In the genomic region with DNA sequence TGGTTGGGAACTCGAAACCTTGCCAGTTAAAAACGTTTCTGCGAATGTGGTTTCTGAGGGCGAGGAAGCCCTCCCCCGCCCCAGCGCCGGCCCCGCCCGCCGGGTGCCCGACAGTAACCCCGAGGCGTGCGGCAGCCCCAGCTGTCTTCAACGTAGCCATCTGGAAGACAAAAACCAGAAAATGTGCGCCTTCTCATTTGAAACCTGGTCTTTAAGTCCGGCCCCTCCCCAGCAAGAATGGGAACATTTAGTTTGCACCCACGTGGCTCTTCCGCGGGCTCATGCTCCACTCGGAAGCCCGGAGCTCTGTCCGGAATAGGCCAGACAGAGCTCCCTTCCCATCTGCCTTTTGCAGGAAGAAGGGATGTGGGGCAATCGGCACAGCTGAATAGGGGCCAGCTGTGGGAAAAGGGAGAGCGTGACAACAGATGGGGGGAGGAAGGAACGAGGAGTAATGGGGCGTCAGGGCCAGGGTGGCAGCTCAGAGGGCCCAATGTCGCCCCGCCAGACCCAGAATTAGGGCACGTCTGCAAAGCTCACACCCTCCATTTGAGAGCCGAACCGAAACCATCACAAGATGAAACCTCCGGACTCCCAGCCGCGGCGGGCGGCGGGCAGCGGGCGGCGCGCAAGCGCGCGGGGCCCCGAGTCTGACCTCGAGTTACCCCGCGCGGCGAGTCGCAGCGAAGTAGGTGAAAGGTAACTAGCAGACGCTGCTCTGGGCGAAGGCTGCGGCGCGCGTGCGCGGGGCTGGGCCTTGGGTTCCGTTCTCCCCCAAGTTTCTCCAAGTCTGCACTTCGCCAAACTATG, we compare ENCODE assay signal across 8 cellular contexts.
DNase-seq lines count a peak whose midpoint lies in the region; ATAC-seq and TF ChIP-seq lines count a peak whose summit lies in the region.

No MANE protein-coding gene starts in this region.

- peak overlapping the region; percentile 98 for H3K4me3 Mint-ChIP-seq in CD4-positive, alpha-beta T cell

- peaks cover 19% of the 10 kb centered on the region for H3K27me3 Mint-ChIP-seq in CD4-positive, alpha-beta T cell

- peak overlapping the region; percentile 77 for H3K4me3 ChIP-seq in OCI-LY3 (ENCODE audit: low read length)
- H3K4me3 ChIP-seq in epithelial cell of esophagus (ENCODE audit: low read length), result peak overlapping the region; percentile 53
- peak overlapping the region; percentile 55 for H3K4me3 ChIP-seq in mononuclear cell (ENCODE audit: low read length)

- intact Hi-C loops in CD4-positive, alpha-beta T cell (cut with DNase I, micrococcal nuclease), result loop anchor here (1.0 to 10.0 kb wide), 11 partner anchors 23 to 426 kb away; a partner anchor contains a TSS

- H3K9me3 Mint-ChIP-seq in CD4-positive, alpha-beta T cell, result no peaks in the 10 kb centered on the region

- H3K36me3 ChIP-seq in OCI-LY3 (replicated peaks; ENCODE audit: low read depth, low read length), result no peaks in the 10 kb centered on the region

- peak overlapping the region; percentile 93 for H3K27ac ChIP-seq in CD4-positive, alpha-beta T cell (ENCODE audit: low read depth, low read length)
- H3K27ac ChIP-seq in OCI-LY3 (ENCODE audit: low read length), result no peak overlapping the region

- H3K4me2 ChIP-seq in OCI-LY3 (ENCODE audit: low read length), result peak overlapping the region; percentile 89

- H3K4me1 ChIP-seq in OCI-LY3 (ENCODE audit: low read length) (peaks cover 18% of the 10 kb centered on the region), mononuclear cell (ENCODE audit: insufficient read depth, low read length) (peaks cover 48% of the 10 kb centered on the region)

- CTCF ChIA-PET in CD4-positive, alpha-beta T cell (lab: Charles Lee), result interaction anchor here (0.7 kb wide), 1 partner anchor 30 kb away, joined by 3 read pairs; no protein-coding TSS in a partner anchor

- no peaks in the 10 kb centered on the region for H3K79me2 ChIP-seq in OCI-LY3 (ENCODE audit: low read length)

- POLR2A ChIA-PET in CD4-positive, alpha-beta T cell (lab: Charles Lee), result interaction anchor here (1.0 to 2.6 kb wide), 6 partner anchors 19 to 414 kb away, joined by 3 to 15 read pairs (median 6); a partner anchor contains a TSS

- no peaks in the 10 kb centered on the region for H4K20me1 ChIP-seq in OCI-LY3 (ENCODE audit: insufficient read depth, low read length)

- H3K27me3 ChIP-seq in CD4-positive, alpha-beta T cell (ENCODE audit: control insufficient read depth, insufficient read depth, low read length), result no peaks in the 10 kb centered on the region
- H3K27me3 ChIP-seq in OCI-LY3 (ENCODE audit: low read depth, low read length) (peaks cover 71% of the 10 kb centered on the region), mononuclear cell (ENCODE audit: insufficient read depth, low read length) (no peaks in the 10 kb centered on the region)

- H3K36me3 Mint-ChIP-seq in CD4-positive, alpha-beta T cell (ENCODE audit: low read depth), result peaks cover 4% of the 10 kb centered on the region

- no peak for TF ChIP-seq CTCF in CD4-positive, alpha-beta T cell (IDR thresholded peaks at IDR 0.05)
- TF ChIP-seq CTCF in OCI-LY3 (IDR thresholded peaks at IDR 0.05; ENCODE audit: low read depth, low read length), result no peak
- no peak for TF ChIP-seq CTCF in epithelial cell of esophagus (IDR thresholded peaks at IDR 0.05; ENCODE audit: insufficient read depth, low read depth, low read length, missing control alignments)

- peak overlapping the region; percentile 100 for H3K27ac Mint-ChIP-seq in CD4-positive, alpha-beta T cell

- H3K9ac ChIP-seq in OCI-LY3 (ENCODE audit: low read length), result peak overlapping the region; percentile 42

- peak; percentile 78 for ATAC-seq in CD4-positive, alpha-beta T cell (ENCODE audit: poor library complexity)
- ATAC-seq in GM19467 (IDR thresholded peaks at IDR 0.05; ENCODE audit: unreplicated experiment), result peak; percentile 81

- DNase-seq in CD4-positive, alpha-beta T cell, result peak; percentile 64 to 86 (median 76)
- DNase-seq in HPDE6-E6E7 (ENCODE audit: extremely low spot score) (peak; percentile 82), activated T-cell treated with anti-CD3 and anti-CD28 coated beads for 24 hours (ENCODE audit: low read depth) (peak; percentile 75), epithelial cell of esophagus (ENCODE audit: low read depth) (peak; percentile 73)
- DNase-seq in stimulated activated CD8-positive, alpha-beta memory T cell treated with anti-CD3 and anti-CD28 coated beads, Interleukin-2, amount 100 ng/mL, for 48 hours (ENCODE audit: low read depth in 2 of 2), result peak; percentile 68 to 75

- H3K4me1 Mint-ChIP-seq in CD4-positive, alpha-beta T cell (ENCODE audit: low read depth), result peaks cover 41% of the 10 kb centered on the region

- peak overlapping the region; percentile 90 for H2AFZ ChIP-seq in OCI-LY3 (ENCODE audit: low read depth, low read length)

- H3K9me3 ChIP-seq in CD4-positive, alpha-beta T cell (ENCODE audit: control insufficient read depth, low read length), result no peaks in the 10 kb centered on the region
- no peaks in the 10 kb centered on the region for H3K9me3 ChIP-seq in OCI-LY3 (ENCODE audit: insufficient read depth, low read length)
- H3K9me3 ChIP-seq in mononuclear cell (ENCODE audit: low read depth, low read length), result no peaks in the 10 kb centered on the region
